8 cellular contexts compared by ENCODE assay signal in genomic region chr11:67288452-67289225, GRCh38. TPM values are rescaled to one million over a fixed set of nuclear protein-coding genes. Genes with fewer than 3 reads are reported as not detected.
DNase-seq lines count a peak whose midpoint lies in the region; ATAC-seq, FAIRE-seq and TF ChIP-seq lines count a peak whose summit lies in the region.

No MANE protein-coding gene starts in this region.

- WGBS in gastroesophageal sphincter (ENCODE audit: low coverage in 1 of 2), 2 donors: no CpG with 5 or more reads among the region's 87 CpGs
- WGBS in suprapubic skin: no CpG with 5 or more reads among the region's 87 CpGs

- FAIRE-seq in H54 (lab: Jason Lieb, UNC): no peak

- peak overlapping the region; percentile 39 to 88 for H3K4me3 ChIP-seq in gastroesophageal sphincter
- H3K4me3 ChIP-seq in suprapubic skin: peak overlapping the region; percentile 87

- no peaks in the 10 kb centered on the region for H3K9me3 ChIP-seq in gastroesophageal sphincter
- no peaks in the 10 kb centered on the region for H3K9me3 ChIP-seq in suprapubic skin

- H3K27me3 ChIP-seq in gastroesophageal sphincter (no peaks in the 10 kb centered on the region), suprapubic skin (no peaks in the 10 kb centered on the region)

- peak; percentile 87 for ATAC-seq in gastroesophageal sphincter

- H3K4me1 ChIP-seq in gastroesophageal sphincter: peaks cover 0 to 87% (median 31%) of the 10 kb centered on the region in 3 donors
- H3K4me1 ChIP-seq in suprapubic skin: peaks cover 62% of the 10 kb centered on the region

- H3K27ac ChIP-seq in gastroesophageal sphincter (peak overlapping the region; percentile 77 to 94 (median 94)), suprapubic skin (peak overlapping the region; percentile 98)

- TF ChIP-seq POLR2A in H54 (IDR thresholded peaks at IDR 0.05; ENCODE audit: low read depth, low read length) (peak; percentile 92), gastroesophageal sphincter (IDR thresholded peaks at IDR 0.05) (peak; percentile 49 to 53), suprapubic skin (IDR thresholded peaks at IDR 0.05) (peak in 1 of 2 donors; percentile 27)

- TF ChIP-seq CTCF in gastroesophageal sphincter (IDR thresholded peaks at IDR 0.05) (peak in 3 of 4 experiments; percentile 50 to 63 (median 60)), suprapubic skin (IDR thresholded peaks at IDR 0.05) (peak; percentile 35 to 45)

- DNase-seq in GF-D8 (lab: John Stamatoyannopoulos, UW) (peak; percentile 79), H54 (ENCODE audit: insufficient read length, low spot score) (peak; percentile 93), LoVo (ENCODE audit: low spot score) (peak; percentile 82), SIG-M5 (lab: John Stamatoyannopoulos, UW) (peak; percentile 91), nucleus accumbens (lab: John Stamatoyannopoulos, UW) (peak in 54 of 56 donors; percentile 28 to 93 (median 76)), suprapubic skin (ENCODE audit: low spot score in 2 of 2) (peak; percentile 94 to 96)
- peak; percentile 87 for DNase-seq in activated naive CD4-positive, alpha-beta T cell treated with Interleukin-2 at 50 U/mL for 16 hours

- TF ChIP-seq EP300 in gastroesophageal sphincter (IDR thresholded peaks at IDR 0.05): no peak
- TF ChIP-seq EP300 in suprapubic skin (IDR thresholded peaks at IDR 0.05): no peak

- H3K36me3 ChIP-seq in gastroesophageal sphincter: peaks cover 0 to 60% of the 10 kb centered on the region in 2 donors
- H3K36me3 ChIP-seq in suprapubic skin: peaks cover 50% of the 10 kb centered on the region

RNA-seq across cellular contexts. Expression of gene ANKRD13D, which starts 0.5 kb away (rescaled TPM):
- 10 to 100 TPM; 25.6 to 61.6 (median 32.3) TPM for total RNA-seq in gastroesophageal sphincter
- 100 to 1,000 TPM in 1 of 4 donors, 10 to 100 TPM in 3; 55.7 to 154 (median 77.2) TPM for total RNA-seq in suprapubic skin

RNA-seq across cellular contexts. Expression of gene SSH3, which starts 14.7 kb away (rescaled TPM):
- 10 to 100 TPM; 33.9 to 58.4 (median 41.9) TPM for total RNA-seq in gastroesophageal sphincter
- total RNA-seq in suprapubic skin: 100 to 1,000 TPM in 1 of 4 donors, 10 to 100 TPM in 3; 49.4 to 107 (median 63.9) TPM

RNA-seq across cellular contexts. Expression of gene GRK2, which starts 22.4 kb away (rescaled TPM):
- total RNA-seq in gastroesophageal sphincter (10 to 100 TPM; 44.0 to 76.9 (median 64.8) TPM), suprapubic skin (100 to 1,000 TPM in 2 of 4 donors, 10 to 100 TPM in 2; 84.3 to 157 (median 105) TPM)

Comparison
In these comparisons a context has a peak if more than half of its experiments do, and no peak if none do; other contexts are left out.
1. Peak in every context shown above with its lines: DNase-seq, ATAC-seq, H3K4me3 ChIP-seq and H3K27ac ChIP-seq.